27 cellular contexts compared by ENCODE assay signal in the genomic region with DNA sequence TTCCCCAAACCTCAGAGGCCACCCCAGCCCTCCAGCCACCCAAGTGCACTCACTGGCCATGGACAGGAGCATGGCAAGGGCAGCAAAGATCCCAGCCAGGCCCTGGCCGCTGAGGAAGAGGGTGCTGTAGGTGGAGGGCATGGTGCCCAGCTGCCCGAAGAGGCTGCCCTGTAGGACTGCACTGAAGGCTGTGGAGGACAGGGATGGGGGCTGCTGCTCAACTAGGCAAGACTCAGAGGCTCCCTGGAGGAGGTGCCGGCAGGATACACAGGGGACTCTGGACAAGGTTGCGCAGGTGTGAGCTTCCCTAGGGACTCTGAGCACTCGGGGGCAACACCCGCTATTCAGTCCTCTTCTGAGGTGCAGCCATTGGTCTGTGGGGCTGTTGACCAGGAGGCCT. TPM values are rescaled to one million over a fixed set of nuclear protein-coding genes. Genes with fewer than 3 reads are reported as not detected.
DNase-seq lines count a peak whose midpoint lies in the region; ATAC-seq and TF ChIP-seq lines count a peak whose summit lies in the region.
"Had no signal": no experiment of that assay in that cellular context is flagged by ENCODE, and none has a peak within 500 bp of the region (broad histone marks: within the 10 kb centered on the region; RNA-seq: fewer than 3 reads in every experiment).

No MANE protein-coding gene starts in this region.

- no peaks in the 10 kb centered on the region for H3K4me1 ChIP-seq in H9 (ENCODE audit: insufficient read depth, low read length)
- H3K4me1 ChIP-seq in endodermal cell (ENCODE audit: control insufficient read depth, insufficient read depth, low read length), result no peaks in the 10 kb centered on the region
- H3K4me1 ChIP-seq in spleen, result peaks cover 0 to 32% (median 19%) of the 10 kb centered on the region in 6 donors
- H3K4me1 ChIP-seq: prostate gland had no signal

- H3K23ac ChIP-seq in H9 (ENCODE audit: insufficient read length, low read depth, low read length), result no peak overlapping the region

- H3K79me2 ChIP-seq in H9 (ENCODE audit: insufficient read depth, low read length), result no peaks in the 10 kb centered on the region; the same call in 1 of the 2 replicates

- H2BK15ac ChIP-seq in H9 (ENCODE audit: low read depth, low read length), result no peak overlapping the region

- H4K91ac ChIP-seq in H9 (ENCODE audit: insufficient read length, low read depth, low read length), result no peak overlapping the region

- H3K27me3 ChIP-seq in H9 (ENCODE audit: insufficient read depth, low read length), result no peaks in the 10 kb centered on the region
- H3K27me3 ChIP-seq in endodermal cell (ENCODE audit: control insufficient read depth, insufficient read depth, low read length, poor library complexity, severe bottlenecking), result no peaks in the 10 kb centered on the region
- H3K27me3 ChIP-seq in spleen (replicated peaks in 1 of 7), result peaks cover 0 to 26% (median 3%) of the 10 kb centered on the region in 7 donors
- H3K27me3 ChIP-seq: ascending aorta, Peyer's patch had no signal

- no peak overlapping the region for H3K56ac ChIP-seq in H9 (ENCODE audit: insufficient read length, low read depth, low read length)

- ATAC-seq in GM19455 (IDR thresholded peaks at IDR 0.05; ENCODE audit: unreplicated experiment), result no peak
- ATAC-seq: heart right ventricle; left lobe of liver; natural killer cell treated with Interleukin-12 subunit alpha and Interleukin-12 subunit beta and Interleukin-15 and Interleukin-18, amount 100 ng/mL, for 72 hours; stimulated activated memory B cell treated with anti-CD40 and anti-IgM and Interleukin-4, amounts not matched to agents 10 μg/mL and 1 μg/mL and 100 μg/mL, for 72 hours had no signal

- WGBS in H9 (ENCODE audit: extremely low coverage, insufficient read length, low lambda C conversion rate), result no CpG with 5 or more reads among the region's 6 CpGs
- 92 to 100% methylated on average over 4 to 6 of the region's 6 CpGs for WGBS in endodermal cell (ENCODE audit: insufficient coverage in 1 of 2, insufficient read length in 1 of 2), 2 experiments
- 82 to 90% (median 88%) methylated on average over 2 to 6 of the region's 6 CpGs for WGBS in spleen, 5 donors

- intact Hi-C loops in spleen (cut with DNase I; ENCODE audit: low total_unique reads), result no loop called here

- H3K27me3 Mint-ChIP-seq in H9 (ENCODE audit: low read depth) (no peaks in the 10 kb centered on the region; the same call in 1 of the 2 replicates), endodermal cell (ENCODE audit: insufficient read depth) (no peaks in the 10 kb centered on the region)
- H3K27me3 Mint-ChIP-seq: activated naive CD8-positive, alpha-beta T cell; natural killer cell treated with Interleukin-12 subunit alpha and Interleukin-12 subunit beta and Interleukin-15 and Interleukin-18, amount 100 ng/mL, for 72 hours; stimulated activated memory B cell treated with anti-CD40 and anti-IgM and Interleukin-4, amounts not matched to agents 10 μg/mL and 1 μg/mL and 100 μg/mL, for 72 hours had no signal

- H3K9ac ChIP-seq in H9 (ENCODE audit: extremely low read depth, insufficient read length, low read length) (no peak overlapping the region), endodermal cell (ENCODE audit: extremely low read depth, low read length, poor library complexity, severe bottlenecking) (no peak overlapping the region)

- H3K4me1 Mint-ChIP-seq in H9 (peaks cover 16 to 24% of the 10 kb centered on the region in 2 experiments), endodermal cell (peaks cover 18% of the 10 kb centered on the region)

- no peak overlapping the region for H2BK20ac ChIP-seq in H9 (ENCODE audit: low read depth, low read length, poor library complexity, severe bottlenecking)

- no peak overlapping the region for H3K4me2 ChIP-seq in H9 (ENCODE audit: insufficient read depth, insufficient read length, low read length)

- peaks cover 5% of the 10 kb centered on the region for H3K23me2 ChIP-seq in H9 (ENCODE audit: insufficient read length, low read depth, low read length, poor library complexity, severe bottlenecking)

- H3K18ac ChIP-seq in H9 (ENCODE audit: insufficient read length, low read depth, low read length), result no peak overlapping the region

- no peak overlapping the region for H2AK5ac ChIP-seq in H9 (ENCODE audit: insufficient read length, low read length)

- H2BK120ac ChIP-seq in H9 (ENCODE audit: low read depth, low read length, poor library complexity, severe bottlenecking), result no peak overlapping the region

- H3K27ac Mint-ChIP-seq in H9 (peak overlapping the region; percentile 7 to 49 (median 12); a peak in 1 of 7 replicates), endodermal cell (peak overlapping the region; percentile 19)
- H3K27ac Mint-ChIP-seq: activated naive CD8-positive, alpha-beta T cell; activated T-helper 1 cell treated with anti-CD3 and anti-CD28 coated beads, Interleukin-12 subunit alpha, Interleukin-12 subunit beta, Interleukin-2, Interleukin-4 antibody, amounts not matched to agents 30 ng/mL and 10 ng/mL and 1 ng/mL, durations not matched to agents 14 hours and 24 hours and 36 hours; natural killer cell treated with Interleukin-12 subunit alpha and Interleukin-12 subunit beta and Interleukin-15 and Interleukin-18, amount 100 ng/mL, for 72 hours; stimulated activated memory B cell treated with anti-CD40 and anti-IgM and Interleukin-4, amounts not matched to agents 10 μg/mL and 1 μg/mL and 100 μg/mL, for 72 hours had no signal

- H3K36me3 Mint-ChIP-seq in H9 (ENCODE audit: insufficient read depth in 1 of 3, low read depth in 3 of 3), result peaks cover 40 to 65% (median 55%) of the 10 kb centered on the region in 3 experiments
- H3K36me3 Mint-ChIP-seq in endodermal cell (ENCODE audit: low read depth), result peaks cover 52% of the 10 kb centered on the region
- H3K36me3 Mint-ChIP-seq: activated naive CD8-positive, alpha-beta T cell; natural killer cell treated with Interleukin-12 subunit alpha and Interleukin-12 subunit beta and Interleukin-15 and Interleukin-18, amount 100 ng/mL, for 72 hours had no signal

- H3K27ac ChIP-seq in H9 (ENCODE audit: insufficient read length, low read depth, low read length) (no peak overlapping the region), endodermal cell (ENCODE audit: low read depth, low read length) (no peak overlapping the region), spleen (no peak overlapping the region)
- H3K27ac ChIP-seq: ascending aorta, epithelial cell of prostate, Peyer's patch, prostate gland, SJSA1, skin epidermis had no signal

- H3K4me3 Mint-ChIP-seq in H9, result peak overlapping the region in 1 of 2 experiments; percentile 33; a peak in 1 of 5 replicates
- no peak overlapping the region for H3K4me3 Mint-ChIP-seq in endodermal cell
- H3K4me3 Mint-ChIP-seq: activated naive CD8-positive, alpha-beta T cell; activated T-helper 1 cell treated with anti-CD3 and anti-CD28 coated beads, Interleukin-12 subunit alpha, Interleukin-12 subunit beta, Interleukin-2, Interleukin-4 antibody, amounts not matched to agents 30 ng/mL and 10 ng/mL and 1 ng/mL, durations not matched to agents 14 hours and 24 hours and 36 hours; natural killer cell treated with Interleukin-12 subunit alpha and Interleukin-12 subunit beta and Interleukin-15 and Interleukin-18, amount 100 ng/mL, for 72 hours; stimulated activated memory B cell treated with anti-CD40 and anti-IgM and Interleukin-4, amounts not matched to agents 10 μg/mL and 1 μg/mL and 100 μg/mL, for 72 hours had no signal

- H2AFZ ChIP-seq in H9 (ENCODE audit: low read length), result no peak overlapping the region

- H3K9me3 Mint-ChIP-seq in H9, result no peaks in the 10 kb centered on the region
- H3K9me3 Mint-ChIP-seq in endodermal cell, result no peaks in the 10 kb centered on the region
- H3K9me3 Mint-ChIP-seq: activated T-helper 1 cell treated with anti-CD3 and anti-CD28 coated beads, Interleukin-12 subunit alpha, Interleukin-12 subunit beta, Interleukin-2, Interleukin-4 antibody, amounts not matched to agents 30 ng/mL and 10 ng/mL and 1 ng/mL, durations not matched to agents 14 hours and 24 hours and 36 hours; natural killer cell treated with Interleukin-12 subunit alpha and Interleukin-12 subunit beta and Interleukin-15 and Interleukin-18, amount 100 ng/mL, for 72 hours; stimulated activated memory B cell treated with anti-CD40 and anti-IgM and Interleukin-4, amounts not matched to agents 10 μg/mL and 1 μg/mL and 100 μg/mL, for 72 hours had no signal

- TF ChIP-seq CTCF in H9 (conservative IDR thresholded peaks at IDR 0.05) (no peak), endodermal cell (conservative IDR thresholded peaks at IDR 0.05) (no peak), spleen (IDR thresholded peaks at IDR 0.05 in 8 of 11, conservative IDR thresholded peaks at IDR 0.05 in 3 of 11) (no peak)

- DNase-seq in H9 (no peak), endodermal cell (no peak), spleen (peak; percentile 65), nucleus accumbens (lab: John Stamatoyannopoulos, UW) (no peak)
- DNase-seq: activated CD4-positive, alpha-beta T cell treated with anti-CD3 and anti-CD28 coated beads for 4 hours; DMS79; HCEC 1CT; heart right ventricle; KBM-7; midbrain; MM.1S; NCI-H1417 treated with DMSO at 0.1 percent for 48 hours; NCI-H510A; Peyer's patch; stimulated activated CD4-positive, alpha-beta T cell treated with anti-CD3 and anti-CD28 coated beads, Interleukin-2, amount 100 ng/mL, for 24 hours; T-helper 1 cell had no signal

- no peak overlapping the region for H3K14ac ChIP-seq in H9 (ENCODE audit: insufficient read depth, low read length)

- H3K79me1 ChIP-seq in H9 (ENCODE audit: insufficient read depth, low read depth, low read length, poor library complexity, severe bottlenecking), result no peaks in the 10 kb centered on the region

- H3K9me3 ChIP-seq in H9 (ENCODE audit: control insufficient read depth, low read depth, low read length), result no peaks in the 10 kb centered on the region
- H3K9me3 ChIP-seq in endodermal cell (ENCODE audit: control insufficient read depth, low read length), result no peaks in the 10 kb centered on the region
- no peaks in the 10 kb centered on the region for H3K9me3 ChIP-seq in spleen
- H3K9me3 ChIP-seq: ascending aorta, heart right ventricle, Peyer's patch, prostate gland, SJSA1 had no signal

- TF ChIP-seq POLR2A in spleen (IDR thresholded peaks at IDR 0.05), result no peak

- peaks cover 44% of the 10 kb centered on the region for H3K36me3 ChIP-seq in endodermal cell (ENCODE audit: control insufficient read depth, insufficient read depth, low read length)
- H3K36me3 ChIP-seq in spleen, result no peaks in the 10 kb centered on the region
- H3K36me3 ChIP-seq: ascending aorta, heart right ventricle, Peyer's patch, prostate gland, SJSA1 had no signal

- H3T11ph ChIP-seq in H9 (ENCODE audit: low read length), result no peak overlapping the region

- H2BK12ac ChIP-seq in H9 (ENCODE audit: insufficient read length, low read depth, low read length), result no peak overlapping the region

- no peak overlapping the region for H4K5ac ChIP-seq in H9 (ENCODE audit: insufficient read length, low read depth, low read length)

- H4K20me1 ChIP-seq in H9 (ENCODE audit: control insufficient read depth, insufficient read depth, insufficient read length), result no peaks in the 10 kb centered on the region

- H2BK5ac ChIP-seq in H9 (ENCODE audit: insufficient read length, low read length), result no peak overlapping the region

- no peak overlapping the region for H3K4me3 ChIP-seq in endodermal cell (ENCODE audit: low read length)
- no peak overlapping the region for H3K4me3 ChIP-seq in spleen
- H3K4me3 ChIP-seq: ascending aorta, heart right ventricle, Peyer's patch, prostate gland, SJSA1, skin epidermis had no signal

- no peak overlapping the region for H4K8ac ChIP-seq in H9 (replicated peaks; ENCODE audit: insufficient read length, low read depth, low read length)

- no peak overlapping the region for H3K4ac ChIP-seq in H9 (ENCODE audit: low read depth, low read length)

RNA-seq across cellular contexts. Expression of a gene that starts 3.1 kb away (rescaled TPM):
- 29.7 and 29.8 TPM in 2 replicates for total RNA-seq in H9 (2021)
- total RNA-seq in endodermal cell, result 10 to 100 TPM; 30.8 to 32.4 TPM
- polyA plus RNA-seq in endodermal cell (2013, experiment 1 of 2), result 22.8 TPM
- 21.4 TPM for polyA plus RNA-seq in endodermal cell (2013, experiment 2 of 2)
- 1 to 10 TPM; 1.9 to 5.0 (median 4.0) TPM for total RNA-seq in spleen
- polyA plus RNA-seq in spleen, result 1 to 10 TPM; 4.8 to 8.4 (median 7.4) TPM
- total RNA-seq: ascending aorta, SJSA1 had no signal

RNA-seq across cellular contexts. Expression of a gene that starts 21.1 kb away (rescaled TPM):
- total RNA-seq in H9 (2021) (24.3 and 26.3 TPM in 2 replicates), endodermal cell (10 to 100 TPM; 29.4 to 45.7 TPM), spleen (10 to 100 TPM in 5 of 7 donors, 1 to 10 TPM in 2; 6.3 to 23.4 (median 13.9) TPM)
- 46.8 TPM for polyA plus RNA-seq in endodermal cell (2013, experiment 1 of 2)
- polyA plus RNA-seq in endodermal cell (2013, experiment 2 of 2), result 44.7 TPM
- polyA plus RNA-seq in spleen, result 1 to 10 TPM; 4.3 to 8.9 (median 8.7) TPM

RNA-seq across cellular contexts. Expression of a gene that starts 23.6 kb away (rescaled TPM):
- 50.1 and 50.5 TPM in 2 replicates for total RNA-seq in H9 (2021)
- 10 to 100 TPM; 38.7 to 40.3 TPM for total RNA-seq in endodermal cell
- polyA plus RNA-seq in endodermal cell (2013, experiment 1 of 2), result 29.5 TPM
- polyA plus RNA-seq in endodermal cell (2013, experiment 2 of 2), result 30.5 TPM
- total RNA-seq in spleen, result 10 to 100 TPM; 32.3 to 52.5 (median 37.2) TPM
- 10 to 100 TPM; 61.6 to 90.6 (median 83.0) TPM for polyA plus RNA-seq in spleen

RNA-seq across cellular contexts. Expression of a gene that starts 32.2 kb away (rescaled TPM):
- 5.4 and 5.5 TPM in 2 replicates for total RNA-seq in H9 (2021)
- 1 to 10 TPM; 2.2 to 2.6 TPM for total RNA-seq in endodermal cell
- 3.6 TPM for polyA plus RNA-seq in endodermal cell (2013, experiment 1 of 2)
- polyA plus RNA-seq in endodermal cell (2013, experiment 2 of 2), result 4.0 TPM
- total RNA-seq in spleen, result 10 to 100 TPM in 1 of 7 donors, 1 to 10 TPM in 6; 5.7 to 10.9 (median 8.9) TPM
- 1 to 10 TPM; 2.3 to 7.8 (median 7.0) TPM for polyA plus RNA-seq in spleen

RNA-seq across cellular contexts. Expression of a gene that starts 51.6 kb away (rescaled TPM):
- 1.3 and 1.5 TPM in 2 replicates for total RNA-seq in H9 (2021)
- total RNA-seq in endodermal cell, result under 1 TPM; 0.33 to 0.40 TPM
- polyA plus RNA-seq in endodermal cell (2013, experiment 1 of 2), result 4.7 TPM
- polyA plus RNA-seq in endodermal cell (2013, experiment 2 of 2), result 5.5 TPM
- 10 to 100 TPM in 2 of 7 donors, 1 to 10 TPM in 5; 4.7 to 15.7 (median 6.5) TPM for total RNA-seq in spleen
- 1 to 10 TPM; 1.7 to 2.7 (median 2.0) TPM for polyA plus RNA-seq in spleen
- total RNA-seq: activated T-helper 1 cell treated with anti-CD3 and anti-CD28 coated beads, Interleukin-12 subunit alpha, Interleukin-12 subunit beta, Interleukin-2, Interleukin-4 antibody, amounts not matched to agents 30 ng/mL and 10 ng/mL and 1 ng/mL, durations not matched to agents 14 hours and 24 hours and 36 hours had no signal
